8 cellular contexts compared by ENCODE assay signal in genomic region chr15:90352109-90352893, GRCh38. TPM values are rescaled to one million over a fixed set of nuclear protein-coding genes. Genes with fewer than 3 reads are reported as not detected.
DNase-seq lines count a peak whose midpoint lies in the region; ATAC-seq, FAIRE-seq and TF ChIP-seq lines count a peak whose summit lies in the region.

TSS of gene ZNF774 (plus strand) at chr15:90352284. CDS start at chr15:90354661, 2,377 bp downstream.

- H3K4me3 Mint-ChIP-seq in stimulated activated naive CD8-positive, alpha-beta T cell treated with anti-CD3 and anti-CD28 coated beads, Interleukin-15, amount 100 ng/mL, for 72 hours = peak within 1 kb of the TSS; percentile 91 to 93

- peak within 1 kb of the TSS; percentile 69 to 90 for H3K27ac Mint-ChIP-seq in stimulated activated naive CD8-positive, alpha-beta T cell treated with anti-CD3 and anti-CD28 coated beads, Interleukin-15, amount 100 ng/mL, for 72 hours

- peak within 1 kb of the TSS; percentile 81 for H3K27ac ChIP-seq in RWPE1
- H3K27ac ChIP-seq in neural cell (ENCODE audit: low read length) = no peak within 1 kb of the TSS

- TF ChIP-seq POLR2A in H54 (IDR thresholded peaks at IDR 0.05; ENCODE audit: low read depth, low read length) = peak; percentile 51

- TF ChIP-seq EP300 in neural cell (conservative IDR thresholded peaks at IDR 0.05; ENCODE audit: poor library complexity, severe bottlenecking) = no peak

- H3K27me3 Mint-ChIP-seq in stimulated activated naive CD8-positive, alpha-beta T cell treated with anti-CD3 and anti-CD28 coated beads, Interleukin-15, amount 100 ng/mL, for 72 hours = no peaks in the 10 kb centered on the region

- no peaks in the 10 kb centered on the region for H3K9me3 ChIP-seq in neural cell (ENCODE audit: low read length)

- POLR2A ChIA-PET in RWPE1 (lab: Yijun Ruan, JAX; ENCODE audit: low non-redundant PET) = interaction anchor here (0.6 to 1.4 kb wide), 2 partner anchors 36 kb away, joined by 4 to 7 read pairs; partner anchors contain the start of gene IQGAP1

- peak within 1 kb of the TSS; percentile 84 for H2AFZ ChIP-seq in neural cell (ENCODE audit: low read depth, low read length)

- CTCF ChIA-PET in RWPE1 (lab: Yijun Ruan, JAX) = interaction anchor here (0.7 to 1.7 kb wide), 7 partner anchors 10 to 32 kb away, joined by 3 to 6 read pairs (median 4); no protein-coding TSS in a partner anchor

- H3K9me3 Mint-ChIP-seq in stimulated activated naive CD8-positive, alpha-beta T cell treated with anti-CD3 and anti-CD28 coated beads, Interleukin-15, amount 100 ng/mL, for 72 hours = no peaks in the 10 kb centered on the region

- no peaks in the 10 kb centered on the region for H4K20me1 ChIP-seq in neural cell (ENCODE audit: insufficient read depth)

- no peaks in the 10 kb centered on the region for H3K79me2 ChIP-seq in neural cell (replicated peaks; ENCODE audit: insufficient read depth, low read length)

- no peaks in the 10 kb centered on the region for H3K36me3 ChIP-seq in neural cell (ENCODE audit: insufficient read depth, low read length)

- peak; percentile 96 for DNase-seq in EL
- DNase-seq in H54 (ENCODE audit: insufficient read length, low spot score) = peak; percentile 79
- peak; percentile 99 for DNase-seq in LoVo (ENCODE audit: low spot score)
- peak; percentile 100 for DNase-seq in RWPE1 (ENCODE audit: low spot score)
- DNase-seq in activated T-helper 9 cell treated with anti-CD3 and anti-CD28 coated beads, Interleukin-2, amount 50 U/mL, for 16 hours (ENCODE audit: low read depth) = peak; percentile 79
- DNase-seq in fibroblast of villous mesenchyme (ENCODE audit: low read depth) = peak; percentile 96
- DNase-seq in stimulated activated naive CD8-positive, alpha-beta T cell treated with anti-CD3 and anti-CD28 coated beads, Interleukin-15, amount 100 ng/mL, for 72 hours = peak; percentile 91 to 93

- H3K4me3 ChIP-seq in fibroblast of villous mesenchyme (ENCODE audit: low read depth, low read length) (peak within 1 kb of the TSS; percentile 82), neural cell (ENCODE audit: low read length) (peak within 1 kb of the TSS; percentile 97)

- TF ChIP-seq CTCF in RWPE1 (conservative IDR thresholded peaks at IDR 0.05; ENCODE audit: low read depth) (no peak), fibroblast of villous mesenchyme (IDR thresholded peaks at IDR 0.05; ENCODE audit: insufficient read depth, low read depth, low read length) (no peak), neural cell (IDR thresholded peaks at IDR 0.05; ENCODE audit: poor library complexity, severe bottlenecking) (no peak)

- peak; percentile 62 for FAIRE-seq in H54 (lab: Jason Lieb, UNC)

- H3K9ac ChIP-seq in neural cell (ENCODE audit: low read length) = peak within 1 kb of the TSS; percentile 77

- H3K9me2 ChIP-seq in neural cell (ENCODE audit: insufficient read depth, low read length) = no peaks in the 10 kb centered on the region

- H3K27me3 ChIP-seq in neural cell (ENCODE audit: insufficient read depth, low read depth, low read length) = no peaks in the 10 kb centered on the region

- ATAC-seq in stimulated activated naive CD8-positive, alpha-beta T cell treated with anti-CD3 and anti-CD28 coated beads, Interleukin-15, amount 100 ng/mL, for 72 hours = peak; percentile 97

- H3K4me2 ChIP-seq in neural cell (ENCODE audit: low read length) = peak within 1 kb of the TSS; percentile 70

- no peak for TF ChIP-seq RAD21 in neural cell (conservative IDR thresholded peaks at IDR 0.05)

- peaks cover 21% of the 10 kb centered on the region for H3K4me1 Mint-ChIP-seq in stimulated activated naive CD8-positive, alpha-beta T cell treated with anti-CD3 and anti-CD28 coated beads, Interleukin-15, amount 100 ng/mL, for 72 hours

- H3F3A ChIP-seq in neural cell (ENCODE audit: insufficient read depth, low read length, poor library complexity, severe bottlenecking) = no peaks in the 10 kb centered on the region

TF ChIP-seq in neural cell, 6 proteins besides CTCF, POLR2A, EP300 and RAD21:
- peak; percentile 63 for TF ChIP-seq MXI1 (conservative IDR thresholded peaks at IDR 0.05; ENCODE audit: poor library complexity, severe bottlenecking)
- TF ChIP-seq POLR2AphosphoS5 (IDR thresholded peaks at IDR 0.05) = peak; percentile 71
- TF ChIP-seq TAF1 (IDR thresholded peaks at IDR 0.05; ENCODE audit: low read depth) = peak; percentile 49
- TF ChIP-seq SMC3 (conservative IDR thresholded peaks at IDR 0.05; ENCODE audit: poor library complexity) = peak; percentile 14
- no peak for TF ChIP-seq EZH2 (IDR thresholded peaks at IDR 0.05; ENCODE audit: borderline replicate concordance, insufficient read depth, low read length, poor library complexity, severe bottlenecking)
- no peak for TF ChIP-seq REST (IDR thresholded peaks at IDR 0.05; ENCODE audit: borderline replicate concordance)

RNA-seq across cellular contexts. Expression of gene ZNF774, which starts in this region (rescaled TPM):
- 1.6 and 1.7 TPM in 2 replicates for total RNA-seq in fibroblast of villous mesenchyme
- polyA plus RNA-seq in neural cell = 6.8 and 7.0 TPM in 2 replicates
- polyA minus RNA-seq in neural cell = 9.5 and 28.0 TPM in 2 replicates
